In the genomic region with DNA sequence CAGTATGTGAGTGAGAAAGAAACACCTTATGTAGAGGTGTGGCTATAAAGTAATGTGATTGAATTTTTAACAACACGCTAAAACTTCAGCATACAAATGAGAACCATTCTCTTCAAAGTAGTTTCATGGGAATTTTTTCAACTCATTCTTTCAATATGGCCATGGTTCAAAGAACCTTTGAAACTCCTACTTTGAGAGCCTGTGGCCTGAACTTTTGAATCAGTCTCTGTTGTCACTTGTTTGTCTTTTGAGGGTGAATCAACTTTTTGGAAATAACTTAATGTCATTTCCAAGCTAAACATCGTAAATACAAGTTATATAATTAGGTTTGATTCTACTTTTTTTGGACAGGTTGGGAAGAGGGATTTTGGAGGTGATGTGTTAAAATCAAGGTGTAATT, we compare ENCODE assay signal across 35 cellular contexts.
"Had no signal": no experiment of that assay in that cellular context is flagged by ENCODE, and none has a peak within 500 bp of the region (broad histone marks: within the 10 kb centered on the region; RNA-seq: fewer than 3 reads in every experiment).

No MANE protein-coding gene starts in this region.

- H3K9me3 ChIP-seq: adrenal gland, body of pancreas had no signal

- DNase-seq: activated CD4-positive, alpha-beta memory T cell treated with anti-CD3 and anti-CD28 coated beads, Interleukin-2, amount 10 ng/mL, durations not matched to agents 7 days and 5 days; activated CD4-positive, alpha-beta T cell treated with anti-CD3 and anti-CD28 coated beads for 1 hour; activated CD4-positive, alpha-beta T cell treated with anti-CD3 and anti-CD28 coated beads for 36 hours; activated CD4-positive, alpha-beta T cell treated with anti-CD3 and anti-CD28 coated beads for 48 hours; activated CD4-positive, alpha-beta T cell treated with anti-CD3 and anti-CD28 coated beads, Interleukin-2, amount 10 ng/mL, durations not matched to agents 7 days and 5 days; activated CD4-positive, alpha-beta T cell treated with anti-CD3 and anti-CD28 coated beads, Interleukin-2, amount 50 U/mL, for 48 hours; activated CD4-positive, CD25-positive, alpha-beta regulatory T cell; activated CD8-positive, alpha-beta memory T cell treated with anti-CD3 and anti-CD28 coated beads for 24 hours; activated CD8-positive, alpha-beta memory T cell treated with anti-CD3 and anti-CD28 coated beads, Interleukin-2, amount 10 ng/mL, durations not matched to agents 7 days and 5 days; activated CD8-positive, alpha-beta memory T cell treated with anti-CD3 and anti-CD28 coated beads, Interleukin-2, amount 50 U/mL, for 48 hours; activated CD8-positive, alpha-beta T cell treated with anti-CD3 and anti-CD28 coated beads, Interleukin-2, amount 10 ng/mL, durations not matched to agents 7 days and 5 days; activated effector memory CD4-positive, alpha-beta T cell treated with anti-CD3 and anti-CD28 coated beads, Interleukin-2, amount 50 U/mL, for 16 hours; activated gamma-delta T cell treated with Interleukin-2 at 50 U/mL for 16 hours; activated naive CD4-positive, alpha-beta T cell; activated naive CD4-positive, alpha-beta T cell treated with anti-CD3 and anti-CD28 coated beads for 36 hours; activated naive CD4-positive, alpha-beta T cell treated with anti-CD3 and anti-CD28 coated beads, Interleukin-2, amount 50 U/mL, for 16 hours; activated naive CD8-positive, alpha-beta T cell treated with anti-CD3 and anti-CD28 coated beads for 36 hours; activated T-cell treated with anti-CD3 and anti-CD28 coated beads, Interleukin-2, amount 50 U/mL, for 1 hour; activated T-cell treated with anti-CD3 and anti-CD28 coated beads, Interleukin-2, amount 50 U/mL, for 4 hours; activated T-cell treated with anti-CD3 and anti-CD28 coated beads, Interleukin-2, amount 50 U/mL, for 72 hours; adrenal gland; amniotic stem cell; aorta; body of pancreas; brain microvascular endothelial cell; central memory CD4-positive, alpha-beta T cell; T-helper 1 cell; T-helper 2 cell; T-helper 9 cell; WERI-Rb-1 had no signal

- H3K4me1 ChIP-seq: adrenal gland, body of pancreas, breast epithelium had no signal

- H3K4me3 ChIP-seq: adrenal gland, body of pancreas, breast epithelium had no signal

- H3K36me3 ChIP-seq: adrenal gland, brain microvascular endothelial cell, breast epithelium, WERI-Rb-1 had no signal

- H3K27ac ChIP-seq: adrenal gland, body of pancreas, brain microvascular endothelial cell, breast epithelium, WERI-Rb-1 had no signal

- H3K27me3 ChIP-seq: body of pancreas, brain microvascular endothelial cell had no signal

- ATAC-seq: activated CD4-positive, alpha-beta T cell treated with anti-CD3 and anti-CD28 coated beads for 36 hours; activated CD4-positive, CD25-positive, alpha-beta regulatory T cell treated with anti-CD3 and anti-CD28 coated beads, Interleukin-2, amount 50 U/mL, for 24 hours; activated CD8-positive, alpha-beta memory T cell treated with anti-CD3 and anti-CD28 coated beads, Interleukin-2, amount 10 ng/mL, durations not matched to agents 7 days and 5 days; activated CD8-positive, alpha-beta T cell treated with anti-CD3 and anti-CD28 coated beads, Interleukin-2, amount 10 ng/mL, durations not matched to agents 7 days and 5 days; activated naive CD4-positive, alpha-beta T cell treated with anti-CD3 and anti-CD28 coated beads, Interleukin-2, amount 50 U/mL, for 72 hours; activated T-cell treated with anti-CD3 and anti-CD28 coated beads, Interleukin-2, amount 50 U/mL, for 4 hours; activated T-cell treated with anti-CD3 and anti-CD28 coated beads, Interleukin-2, amount 50 U/mL, for 72 hours; activated T-helper 17 cell treated with anti-CD3 and anti-CD28 coated beads, Interleukin-2, amount 50 U/mL, for 72 hours; body of pancreas; WTC11 had no signal
